8 cellular contexts compared by ENCODE assay signal in the genomic region with DNA sequence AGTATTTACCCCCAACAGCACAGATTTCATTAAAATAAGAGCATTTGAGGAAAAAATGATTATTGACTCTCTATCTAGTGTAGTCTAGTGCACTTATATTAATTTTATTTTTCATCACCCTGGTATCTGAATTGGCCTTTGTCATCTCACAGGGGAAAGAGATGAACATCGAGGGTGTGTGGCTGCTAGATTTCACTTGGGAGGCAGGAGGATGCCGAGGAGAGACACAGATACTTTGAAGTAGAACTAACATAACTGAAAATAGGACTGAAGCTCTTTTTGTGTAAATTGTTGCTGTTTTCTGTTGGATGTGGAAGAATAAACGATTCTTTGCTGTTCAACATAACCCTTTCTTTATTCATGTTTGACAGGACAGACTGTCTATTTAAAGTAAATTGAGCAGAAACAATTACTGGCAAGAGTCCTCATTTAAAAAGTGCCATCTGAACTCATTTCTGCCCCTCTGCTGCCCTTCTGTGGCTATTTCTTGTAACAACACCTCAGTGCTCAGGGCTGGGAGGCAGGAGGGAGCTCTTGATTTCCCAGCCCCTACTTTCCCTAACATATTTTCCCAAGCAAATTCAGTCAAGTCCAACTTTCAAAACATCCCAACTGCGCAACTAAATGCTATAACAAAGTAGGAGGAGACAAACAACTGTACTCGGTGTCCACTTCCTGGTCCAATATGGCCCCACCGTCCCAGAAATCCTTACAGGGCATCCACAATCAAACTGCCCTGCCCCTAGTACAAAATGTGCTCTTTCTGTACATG. TPM values are rescaled to one million over a fixed set of nuclear protein-coding genes. Genes with fewer than 3 reads are reported as not detected.
DNase-seq lines count a peak whose midpoint lies in the region; ATAC-seq, FAIRE-seq and TF ChIP-seq lines count a peak whose summit lies in the region.

No MANE protein-coding gene starts in this region.

- H3K4me3 Mint-ChIP-seq in CD4-positive, alpha-beta T cell, result no peak overlapping the region

- no peaks in the 10 kb centered on the region for H3K4me1 Mint-ChIP-seq in CD4-positive, alpha-beta T cell (ENCODE audit: low read depth)

- POLR2A ChIA-PET in CD4-positive, alpha-beta T cell (lab: Charles Lee), result no interaction called here
- POLR2A ChIA-PET in endothelial cell of umbilical vein (lab: Charles Lee), result no interaction called here

- H4K91ac ChIP-seq in mesenchymal stem cell (ENCODE audit: low read length), result no peak overlapping the region

- in situ Hi-C loops in transverse colon (cut with MboI; ENCODE audit: low pct_ligation_motif_present in 1 of 4, low pct_unique_long_range_greater_than_20kb in 1 of 4, low sequenced_read_pairs in 3 of 4), result loop anchor here (10.0 to 25.0 kb wide), 2 partner anchors 640 to 667 kb away; no protein-coding TSS in a partner anchor

- ATAC-seq in CD4-positive, alpha-beta T cell (ENCODE audit: poor library complexity), result no peak
- ATAC-seq in GM21367 (IDR thresholded peaks at IDR 0.05; ENCODE audit: unreplicated experiment), result peak; percentile 78
- no peak for ATAC-seq in HG02970 (IDR thresholded peaks at IDR 0.05; ENCODE audit: low FRiP score, unreplicated experiment)

- H3K9me3 Mint-ChIP-seq in CD4-positive, alpha-beta T cell, result peaks cover 10% of the 10 kb centered on the region

- H3K9me3 ChIP-seq in CD4-positive, alpha-beta T cell (ENCODE audit: control insufficient read depth, low read length), result no peaks in the 10 kb centered on the region
- H3K9me3 ChIP-seq in endothelial cell of umbilical vein (replicated peaks; ENCODE audit: control insufficient read depth, insufficient read depth, low read length), result no peaks in the 10 kb centered on the region
- peaks cover 26% of the 10 kb centered on the region for H3K9me3 ChIP-seq in mesenchymal stem cell (ENCODE audit: control insufficient read depth, low read length)
- peaks cover 11 to 13% of the 10 kb centered on the region in 2 donors for H3K9me3 ChIP-seq in transverse colon

- dilution Hi-C loops in endothelial cell of umbilical vein (cut with MboI; ENCODE audit: extremely low pct_ligation_motif_present, low sequenced_read_pairs), result no loop called here

- H3K23ac ChIP-seq in mesenchymal stem cell (ENCODE audit: low read length in 2 of 2), result no peak overlapping the region

- H3K27ac ChIP-seq in CD4-positive, alpha-beta T cell (ENCODE audit: low read depth, low read length), result no peak overlapping the region
- H3K27ac ChIP-seq in endothelial cell of umbilical vein (ENCODE audit: insufficient read depth, low read depth, low read length), result no peak overlapping the region
- no peak overlapping the region for H3K27ac ChIP-seq in mesenchymal stem cell (ENCODE audit: low read length, poor library complexity, severe bottlenecking)
- H3K27ac ChIP-seq in transverse colon, result no peak overlapping the region

- no peak overlapping the region for H2BK120ac ChIP-seq in mesenchymal stem cell (ENCODE audit: low read depth, low read length)

- H3K9me1 ChIP-seq in endothelial cell of umbilical vein (replicated peaks; ENCODE audit: control insufficient read depth, extremely low read depth, insufficient read depth, low read length), result no peaks in the 10 kb centered on the region

- H3K4me3 ChIP-seq in endothelial cell of umbilical vein (replicated peaks in 1 of 3; ENCODE audit: insufficient read depth in 1 of 3, low read depth in 1 of 3, low read length in 3 of 3) (no peak overlapping the region), mesenchymal stem cell (ENCODE audit: insufficient read depth in 1 of 2, low read depth in 1 of 2, low read length in 2 of 2) (no peak overlapping the region), transverse colon (no peak overlapping the region)

- peaks cover 10% of the 10 kb centered on the region for H3K27me3 ChIP-seq in CD4-positive, alpha-beta T cell (ENCODE audit: control insufficient read depth, insufficient read depth, low read length)
- H3K27me3 ChIP-seq in endothelial cell of umbilical vein (ENCODE audit: control insufficient read depth in 2 of 2, insufficient read depth in 2 of 2, low read length in 2 of 2), result peaks cover 1 to 16% of the 10 kb centered on the region in 2 experiments
- peaks cover 0 to 4% of the 10 kb centered on the region in 2 experiments for H3K27me3 ChIP-seq in mesenchymal stem cell (ENCODE audit: control insufficient read depth in 1 of 2, insufficient read depth in 1 of 2, low read length in 2 of 2)
- no peaks in the 10 kb centered on the region for H3K27me3 ChIP-seq in transverse colon

- DNase-seq in CD4-positive, alpha-beta T cell, result peak in 3 of 10 experiments; percentile 1 to 6 (median 4)
- DNase-seq in NCI-H1417 (lab: John Stamatoyannopoulos, UW) (peak; percentile 50 to 82 (median 56)), SW 1271 (lab: John Stamatoyannopoulos, UW) (peak; percentile 21 to 77), endothelial cell of umbilical vein (ENCODE audit: low read depth, low spot score) (peak; percentile 79), mesenchymal stem cell (peak; percentile 80), transverse colon (peak; percentile 41)

- H3K18ac ChIP-seq in mesenchymal stem cell (ENCODE audit: low read depth in 1 of 2, low read length in 2 of 2), result no peak overlapping the region

- no peaks in the 10 kb centered on the region for H3K79me2 ChIP-seq in endothelial cell of umbilical vein (ENCODE audit: control insufficient read depth, insufficient read depth, low read length)

- H2AK5ac ChIP-seq in mesenchymal stem cell (ENCODE audit: low read length, severe bottlenecking), result no peak overlapping the region

- H2AFZ ChIP-seq in endothelial cell of umbilical vein (ENCODE audit: low read depth, low read length) (peak overlapping the region; percentile 1), mesenchymal stem cell (ENCODE audit: low read depth, low read length) (no peak overlapping the region)

- TF ChIP-seq EP300 in transverse colon (IDR thresholded peaks at IDR 0.05; ENCODE audit: low read depth), result no peak

- TF ChIP-seq CTCF in CD4-positive, alpha-beta T cell (IDR thresholded peaks at IDR 0.05), result peak; percentile 53
- TF ChIP-seq CTCF in endothelial cell of umbilical vein (IDR thresholded peaks at IDR 0.05; ENCODE audit: extremely low read depth in 1 of 2, insufficient read depth in 1 of 2, low read depth in 1 of 2, low read length in 2 of 2), result peak; percentile 64 to 79
- peak; percentile 61 to 77 (median 68) for TF ChIP-seq CTCF in transverse colon (IDR thresholded peaks at IDR 0.05)

- H3K27me3 Mint-ChIP-seq in CD4-positive, alpha-beta T cell, result peaks cover 41% of the 10 kb centered on the region

- TF ChIP-seq POLR2A in endothelial cell of umbilical vein (IDR thresholded peaks at IDR 0.05; ENCODE audit: low read depth, low read length) (no peak), transverse colon (IDR thresholded peaks at IDR 0.05) (no peak)

- H3K36me3 Mint-ChIP-seq in CD4-positive, alpha-beta T cell (ENCODE audit: low read depth), result no peaks in the 10 kb centered on the region

- H3K4me1 ChIP-seq in endothelial cell of umbilical vein (ENCODE audit: control insufficient read depth, extremely low read depth, insufficient read depth, low read length), result no peaks in the 10 kb centered on the region
- no peaks in the 10 kb centered on the region for H3K4me1 ChIP-seq in mesenchymal stem cell (ENCODE audit: control insufficient read depth, insufficient read depth, low read depth, low read length)
- H3K4me1 ChIP-seq in transverse colon, result no peaks in the 10 kb centered on the region

- H4K20me1 ChIP-seq in endothelial cell of umbilical vein (replicated peaks; ENCODE audit: control insufficient read depth, extremely low read depth, insufficient read depth, low read length), result no peaks in the 10 kb centered on the region

- 49% methylated on average over 6 of the region's 6 CpGs for WGBS in mesenchymal stem cell
- WGBS in transverse colon (ENCODE audit: low coverage in 1 of 2), 2 donors, result 11% methylated on average over 5 to 6 of the region's 6 CpGs

- H3K79me1 ChIP-seq in mesenchymal stem cell (replicated peaks; ENCODE audit: low read length, poor library complexity, severe bottlenecking), result no peaks in the 10 kb centered on the region

- CTCF ChIA-PET in CD4-positive, alpha-beta T cell (lab: Charles Lee), result interaction anchor here (1.4 kb wide), 1 partner anchor 641 kb away, joined by 4 read pairs; no protein-coding TSS in a partner anchor
- CTCF ChIA-PET in endothelial cell of umbilical vein (lab: Charles Lee), result interaction anchor here (0.5 to 7.3 kb wide), 55 partner anchors 9 to 873 kb away, joined by 3 to 244 read pairs (median 4); no protein-coding TSS in a partner anchor

- no peak overlapping the region for H2BK5ac ChIP-seq in mesenchymal stem cell (ENCODE audit: low read depth, low read length, poor library complexity, severe bottlenecking)

- no peak overlapping the region for H3K4ac ChIP-seq in mesenchymal stem cell (ENCODE audit: low read depth in 1 of 2, low read length in 2 of 2)

- H2BK12ac ChIP-seq in mesenchymal stem cell (ENCODE audit: low read length in 2 of 2), result no peak overlapping the region

- H3K9ac ChIP-seq in endothelial cell of umbilical vein (replicated peaks; ENCODE audit: extremely low read depth, insufficient read depth, low read length) (no peak overlapping the region), mesenchymal stem cell (ENCODE audit: low read length) (peak overlapping the region; percentile 62)

- peak; percentile 35 for FAIRE-seq in endothelial cell of umbilical vein (lab: Jason Lieb, UNC)

- no peak overlapping the region for H4K8ac ChIP-seq in mesenchymal stem cell (ENCODE audit: low read length)

- no peak overlapping the region for H3K14ac ChIP-seq in mesenchymal stem cell (ENCODE audit: low read length in 2 of 2)

- intact Hi-C loops in CD4-positive, alpha-beta T cell (cut with DNase I, micrococcal nuclease), result loop anchor here in 1 of 2 experiments (5.0 to 10.0 kb wide), 2 partner anchors 642 to 880 kb away; no protein-coding TSS in a partner anchor
- intact Hi-C loops in endothelial cell of umbilical vein (cut with micrococcal nuclease) (loop anchor here (1.0 to 10.0 kb wide), 6 partner anchors 170 to 872 kb away; a partner anchor contains a TSS), transverse colon (cut with DNase I; ENCODE audit: low total_unique reads) (loop anchor here (5.0 kb wide), 1 partner anchor 642 kb away; no protein-coding TSS in a partner anchor)

- H3K4me2 ChIP-seq in endothelial cell of umbilical vein (ENCODE audit: insufficient read depth, low read length) (no peak overlapping the region), mesenchymal stem cell (ENCODE audit: low read length, poor library complexity, severe bottlenecking) (no peak overlapping the region)

- BruUV-seq in endothelial cell of umbilical vein (replicated peaks; lab: Mats Ljungman, UMichigan), result no TSS peak

- H3K27ac Mint-ChIP-seq in CD4-positive, alpha-beta T cell, result no peak overlapping the region

- H2BK15ac ChIP-seq in mesenchymal stem cell (ENCODE audit: low read depth, poor library complexity, severe bottlenecking), result no peak overlapping the region

- H3K36me3 ChIP-seq in endothelial cell of umbilical vein (ENCODE audit: control insufficient read depth in 2 of 2, extremely low read depth in 1 of 2, insufficient read depth in 2 of 2, low read length in 2 of 2), result no peaks in the 10 kb centered on the region
- H3K36me3 ChIP-seq in mesenchymal stem cell (ENCODE audit: control insufficient read depth in 1 of 2, insufficient read depth in 2 of 2, low read depth in 1 of 2, low read length in 2 of 2), result no peaks in the 10 kb centered on the region
- no peaks in the 10 kb centered on the region for H3K36me3 ChIP-seq in transverse colon

RNA-seq across cellular contexts. Expression of a gene that starts 15.6 kb away (rescaled TPM):
- not detected for total RNA-seq in CD4-positive, alpha-beta T cell
- total RNA-seq in endothelial cell of umbilical vein (not detected in 2 replicates), transverse colon (not detected)
- polyA plus RNA-seq in endothelial cell of umbilical vein, result not detected in 2 replicates
- polyA plus RNA-seq in endothelial cell of umbilical vein (2011; cell fraction: cytosol; rRNA removed), result not detected in 2 replicates
- polyA plus RNA-seq in endothelial cell of umbilical vein (2011; cell fraction: nucleus; rRNA removed), result not detected in 2 replicates
- polyA plus RNA-seq in endothelial cell of umbilical vein (2012), result not detected in 2 replicates
- not detected in 2 replicates for polyA minus RNA-seq in endothelial cell of umbilical vein
- not detected for polyA minus RNA-seq in endothelial cell of umbilical vein (2011; cell fraction: cytosol; rRNA and poly(A)+ RNA removed)
- not detected in 2 replicates for polyA minus RNA-seq in endothelial cell of umbilical vein (2011; cell fraction: nucleus; rRNA and poly(A)+ RNA removed)
- not detected for polyA plus RNA-seq in mesenchymal stem cell (2013, experiment 1 of 2)
- not detected for polyA plus RNA-seq in mesenchymal stem cell (2013, experiment 2 of 2)
